In the genomic region with DNA sequence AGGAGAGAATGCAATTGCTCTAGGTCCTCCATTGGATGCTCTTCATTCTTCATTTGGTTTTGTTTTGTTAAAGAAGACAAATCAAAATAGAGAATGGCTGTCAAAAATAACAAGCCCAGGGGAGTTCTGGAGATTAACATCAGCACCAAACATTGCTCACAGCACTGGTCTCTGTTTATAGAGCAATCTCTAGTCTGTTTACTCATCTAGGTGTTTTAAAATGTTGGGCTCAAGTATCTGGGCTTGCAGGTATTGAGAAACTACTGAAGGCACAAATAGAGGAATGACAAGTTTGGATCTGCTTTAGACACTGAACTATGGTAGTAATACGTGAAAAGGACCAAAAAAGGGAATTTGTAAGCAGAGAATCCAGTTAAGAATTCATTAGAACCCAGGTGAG, we compare ENCODE assay signal across 13 cellular contexts.
DNase-seq lines count a peak whose midpoint lies in the region; ATAC-seq and TF ChIP-seq lines count a peak whose summit lies in the region.
"Had no signal": no experiment of that assay in that cellular context is flagged by ENCODE, and none has a peak within 500 bp of the region (broad histone marks: within the 10 kb centered on the region; RNA-seq: fewer than 3 reads in every experiment).

No MANE protein-coding gene starts in this region.

- peaks cover 3% of the 10 kb centered on the region for H3K36me3 Mint-ChIP-seq in T-helper 1 cell treated with Interleukin-12 subunit alpha and Interleukin-12 subunit beta and Interleukin-4 antibody, amounts not matched to agents 30 μg/mL and 1 μg/mL, for 36 hours (ENCODE audit: low read depth)

- 96% methylated on average over 1 of the region's 1 CpG for WGBS in mesenchymal stem cell

- no peak overlapping the region for H3K4ac ChIP-seq in mesenchymal stem cell (ENCODE audit: low read depth in 1 of 2, low read length in 2 of 2)

- no peak overlapping the region for H4K91ac ChIP-seq in mesenchymal stem cell (ENCODE audit: low read length)

- H3K4me1 ChIP-seq in HCT116 (ENCODE audit: control insufficient read depth in 1 of 2, insufficient read depth in 2 of 2, low read length in 2 of 2) (peaks cover 19 to 34% of the 10 kb centered on the region in 2 experiments), Panc1 (ENCODE audit: control insufficient read depth, insufficient read depth, low read length) (peaks cover 2% of the 10 kb centered on the region; the same call in 1 of the 2 replicates), mesenchymal stem cell (ENCODE audit: control insufficient read depth, insufficient read depth, low read depth, low read length) (peaks cover 9% of the 10 kb centered on the region)

- H2AK5ac ChIP-seq in mesenchymal stem cell (ENCODE audit: low read length, severe bottlenecking), result no peak overlapping the region

- no peak overlapping the region for H2BK12ac ChIP-seq in mesenchymal stem cell (ENCODE audit: low read length in 2 of 2)

- intact Hi-C loops in HCT116 (cut with micrococcal nuclease) (loop anchor here (5.0 kb wide), 2 partner anchors 33 to 152 kb away; no protein-coding TSS in a partner anchor), Panc1 (cut with micrococcal nuclease; ENCODE audit: unreplicated experiment) (no loop called here)

- H3K9me2 ChIP-seq in HCT116 (ENCODE audit: insufficient read depth), result no peaks in the 10 kb centered on the region

- no peak overlapping the region for H4K8ac ChIP-seq in mesenchymal stem cell (ENCODE audit: low read length)

- H3K36me3 ChIP-seq in HCT116 (ENCODE audit: control insufficient read depth in 1 of 2, insufficient read depth in 2 of 2, low read length in 2 of 2) (no peaks in the 10 kb centered on the region), Panc1 (ENCODE audit: control insufficient read depth, insufficient read depth, low read length) (no peaks in the 10 kb centered on the region), mesenchymal stem cell (ENCODE audit: control insufficient read depth in 1 of 2, insufficient read depth in 2 of 2, low read depth in 1 of 2, low read length in 2 of 2) (no peaks in the 10 kb centered on the region)
- H3K36me3 ChIP-seq: WERI-Rb-1 had no signal

- H3K9ac ChIP-seq in HCT116 (ENCODE audit: low read length) (no peak overlapping the region), mesenchymal stem cell (ENCODE audit: low read length) (no peak overlapping the region)

- TF ChIP-seq POLR2A in HCT116 (IDR thresholded peaks at IDR 0.05; ENCODE audit: borderline replicate concordance, extremely low read depth, insufficient read depth, insufficient read length), result no peak

- H3K4me2 ChIP-seq in HCT116 (ENCODE audit: low read length) (no peak overlapping the region), mesenchymal stem cell (ENCODE audit: low read length, poor library complexity, severe bottlenecking) (no peak overlapping the region)

- H3K23ac ChIP-seq in mesenchymal stem cell (ENCODE audit: low read length in 2 of 2), result no peak overlapping the region

- in situ Hi-C loops in Panc1 (cut with HindIII; ENCODE audit: low pct_unique_long_range_greater_than_20kb, low sequenced_read_pairs), result no loop called here

- H4K20me1 ChIP-seq in HCT116 (ENCODE audit: insufficient read depth), result no peaks in the 10 kb centered on the region

- no peak overlapping the region for H3K4me3 Mint-ChIP-seq in T-helper 1 cell treated with Interleukin-12 subunit alpha and Interleukin-12 subunit beta and Interleukin-4 antibody, amounts not matched to agents 30 μg/mL and 1 μg/mL, for 36 hours

- H3K27me3 ChIP-seq in HCT116 (ENCODE audit: insufficient read depth, low read length) (no peaks in the 10 kb centered on the region), Panc1 (ENCODE audit: control insufficient read depth, insufficient read depth, low read length) (no peaks in the 10 kb centered on the region), mesenchymal stem cell (ENCODE audit: control insufficient read depth in 1 of 2, insufficient read depth in 1 of 2, low read length in 2 of 2) (no peaks in the 10 kb centered on the region)

- TF ChIP-seq RAD21 in HCT116 (IDR thresholded peaks at IDR 0.05; ENCODE audit: low read depth), result no peak

- H3K79me2 ChIP-seq in HCT116 (ENCODE audit: insufficient read depth, low read length), result no peaks in the 10 kb centered on the region

- H3K14ac ChIP-seq in mesenchymal stem cell (ENCODE audit: low read length in 2 of 2), result no peak overlapping the region

- H2AFZ ChIP-seq in HCT116 (ENCODE audit: low read depth, low read length, poor library complexity, severe bottlenecking) (peak overlapping the region; percentile 19), mesenchymal stem cell (ENCODE audit: low read depth, low read length) (no peak overlapping the region)

- H3K4me1 Mint-ChIP-seq in T-helper 1 cell treated with Interleukin-12 subunit alpha and Interleukin-12 subunit beta and Interleukin-4 antibody, amounts not matched to agents 30 μg/mL and 1 μg/mL, for 36 hours (ENCODE audit: low read depth), result peaks cover 41% of the 10 kb centered on the region

- no peak overlapping the region for H2BK120ac ChIP-seq in mesenchymal stem cell (ENCODE audit: low read depth, low read length)

- peak overlapping the region; percentile 86 for H3K27ac Mint-ChIP-seq in T-helper 1 cell treated with Interleukin-12 subunit alpha and Interleukin-12 subunit beta and Interleukin-4 antibody, amounts not matched to agents 30 μg/mL and 1 μg/mL, for 36 hours

- POLR2A ChIA-PET in HCT116 (lab: Charles Lee) (interaction anchor here (1.5 to 1.9 kb wide), 2 partner anchors 11 to 79 kb away, joined by 4 to 8 read pairs; partner anchors contain the start of gene ZFAND5), Panc1 (lab: Charles Lee) (no interaction called here)

- H3K4me3 ChIP-seq in HCT116 (replicated peaks in 1 of 2; ENCODE audit: low read depth in 1 of 2, low read length in 2 of 2), result no peak overlapping the region
- H3K4me3 ChIP-seq in Panc1 (ENCODE audit: low read depth in 2 of 2, low read length in 2 of 2), result no peak overlapping the region
- H3K4me3 ChIP-seq in mesenchymal stem cell (ENCODE audit: insufficient read depth in 1 of 2, low read depth in 1 of 2, low read length in 2 of 2), result no peak overlapping the region
- H3K4me3 ChIP-seq: lung had no signal

- H3K18ac ChIP-seq in mesenchymal stem cell (ENCODE audit: low read depth in 1 of 2, low read length in 2 of 2), result no peak overlapping the region

- H2BK15ac ChIP-seq in mesenchymal stem cell (ENCODE audit: low read depth, poor library complexity, severe bottlenecking), result no peak overlapping the region

- H2BK5ac ChIP-seq in mesenchymal stem cell (ENCODE audit: low read depth, low read length, poor library complexity, severe bottlenecking), result no peak overlapping the region

- H3K27ac ChIP-seq in HCT116 (ENCODE audit: low read depth, low read length) (no peak overlapping the region), Panc1 (ENCODE audit: low read length) (peak overlapping the region; percentile 53; the same call in 1 of the 2 replicates), mesenchymal stem cell (ENCODE audit: low read length, poor library complexity, severe bottlenecking) (no peak overlapping the region)
- H3K27ac ChIP-seq: WERI-Rb-1 had no signal

- DNase-seq in T-helper 1 cell (no peak), HCT116 (ENCODE audit: low read depth, low spot score) (no peak), Panc1 (ENCODE audit: low read depth, low spot score) (no peak), mesenchymal stem cell (peak; percentile 25), dermis blood vessel endothelial cell (no peak), H4 (ENCODE audit: low spot score) (no peak)
- DNase-seq: activated T-cell treated with anti-CD3 and anti-CD28 coated beads, Interleukin-2, amount 50 U/mL, for 24 hours; Calu3; NCI-H2171 treated with DMSO at 0.1 percent for 48 hours; WERI-Rb-1 had no signal

- BruUV-seq in HCT116 (replicated peaks; lab: Mats Ljungman, UMichigan) (no TSS peak), Panc1 (replicated peaks; lab: Mats Ljungman, UMichigan) (no TSS peak)

- no peak for TF ChIP-seq CTCF in HCT116 (IDR thresholded peaks at IDR 0.05 in 2 of 3, conservative IDR thresholded peaks at IDR 0.05 in 1 of 3; ENCODE audit: borderline replicate concordance in 1 of 3, insufficient read depth in 1 of 3, low read depth in 2 of 3, low read length in 2 of 3)
- no peak for TF ChIP-seq CTCF in Panc1 (IDR thresholded peaks at IDR 0.05)

- CTCF ChIA-PET in HCT116 (lab: Charles Lee), result interaction anchor here (1.0 kb wide), 1 partner anchor 11 kb away, joined by 4 read pairs; no protein-coding TSS in a partner anchor
- CTCF ChIA-PET in Panc1 (lab: Charles Lee), result no interaction called here

- peaks cover 5% of the 10 kb centered on the region for H3K9me3 Mint-ChIP-seq in T-helper 1 cell treated with Interleukin-12 subunit alpha and Interleukin-12 subunit beta and Interleukin-4 antibody, amounts not matched to agents 30 μg/mL and 1 μg/mL, for 36 hours
- H3K9me3 Mint-ChIP-seq: activated T-cell treated with anti-CD3 and anti-CD28 coated beads, Interleukin-2, amount 50 U/mL, for 24 hours had no signal

- H3K27me3 Mint-ChIP-seq in T-helper 1 cell treated with Interleukin-12 subunit alpha and Interleukin-12 subunit beta and Interleukin-4 antibody, amounts not matched to agents 30 μg/mL and 1 μg/mL, for 36 hours (ENCODE audit: low read depth), result no peaks in the 10 kb centered on the region

- H3K79me1 ChIP-seq in mesenchymal stem cell (replicated peaks; ENCODE audit: low read length, poor library complexity, severe bottlenecking), result peaks cover 2% of the 10 kb centered on the region

- H3K9me3 ChIP-seq in HCT116 (ENCODE audit: control insufficient read depth in 1 of 2, insufficient read depth in 1 of 2, low read depth in 1 of 2, low read length in 2 of 2), result no peaks in the 10 kb centered on the region
- H3K9me3 ChIP-seq in Panc1 (ENCODE audit: control insufficient read depth, insufficient read depth, low read depth, low read length), result no peaks in the 10 kb centered on the region
- H3K9me3 ChIP-seq in mesenchymal stem cell (ENCODE audit: control insufficient read depth, low read length), result no peaks in the 10 kb centered on the region

- no peak for ATAC-seq in HCT116
- ATAC-seq in Panc1, result no peak
- ATAC-seq in GM21367 (IDR thresholded peaks at IDR 0.05; ENCODE audit: unreplicated experiment), result no peak

- RAD21 ChIA-PET in HCT116 (lab: Charles Lee; ENCODE audit: low non-redundant PET in 1 of 2, low total read pairs in 2 of 2, uncharacterized antibody in 2 of 2, unreplicated experiment in 2 of 2), result interaction anchor here in 1 of 2 experiments (1.2 kb wide), 1 partner anchor 10 kb away, joined by 3 read pairs; no protein-coding TSS in a partner anchor

TF ChIP-seq in HCT116, 20 proteins besides CTCF, POLR2A, EP300 and RAD21 (continues in another document):
- TF ChIP-seq EGR1 (IDR thresholded peaks at IDR 0.05; ENCODE audit: low read depth), result no peak
- TF ChIP-seq ZNF274 (IDR thresholded peaks at IDR 0.05; ENCODE audit: low read depth, low read length), result no peak
- TF ChIP-seq SIN3A (IDR thresholded peaks at IDR 0.05; ENCODE audit: low read depth), result no peak
- TF ChIP-seq JUND (IDR thresholded peaks at IDR 0.05), result no peak
- TF ChIP-seq FOSL1 (IDR thresholded peaks at IDR 0.05; ENCODE audit: low read depth), result no peak
- TF ChIP-seq ELF1 (IDR thresholded peaks at IDR 0.05; ENCODE audit: borderline replicate concordance, low read depth), result no peak
